In genomic region chr1:197915797-197916686, GRCh38 we compare ENCODE assay signal across 8 cellular contexts. TPM values are rescaled to one million over a fixed set of nuclear protein-coding genes. Genes with fewer than 3 reads are reported as not detected.
DNase-seq lines count a peak whose midpoint lies in the region; TF ChIP-seq lines count a peak whose summit lies in the region.

No MANE protein-coding gene starts in this region.

- peak overlapping the region; percentile 56 for H3K4me2 ChIP-seq in DOHH2 (ENCODE audit: low read length)

- peak overlapping the region; percentile 72 for H3K4me3 Mint-ChIP-seq in mesothelial cell of epicardium

- no peaks in the 10 kb centered on the region for H3K9me3 ChIP-seq in DOHH2 (ENCODE audit: control insufficient read depth, insufficient read depth, low read length)
- no peaks in the 10 kb centered on the region for H3K9me3 ChIP-seq in SK-N-MC (ENCODE audit: low read depth, low read length)
- H3K9me3 ChIP-seq in ectodermal cell (ENCODE audit: control insufficient read depth, low read length), result no peaks in the 10 kb centered on the region

- H3K9me3 Mint-ChIP-seq in mesothelial cell of epicardium, result no peaks in the 10 kb centered on the region

- H3K9me2 ChIP-seq in DOHH2 (replicated peaks; ENCODE audit: control insufficient read depth, low read length), result no peaks in the 10 kb centered on the region

- peaks cover 91% of the 10 kb centered on the region for H3K27me3 ChIP-seq in DOHH2 (ENCODE audit: control insufficient read depth, low read length)
- H3K27me3 ChIP-seq in ectodermal cell (ENCODE audit: control insufficient read depth, insufficient read depth, low read length, poor library complexity, severe bottlenecking), result peaks cover 100% of the 10 kb centered on the region

- H3K4me3 ChIP-seq in DOHH2 (ENCODE audit: low read length) (peak overlapping the region; percentile 41), SK-N-MC (peak overlapping the region; percentile 93), ectodermal cell (ENCODE audit: insufficient read depth, low read depth, low read length) (peak overlapping the region; percentile 13)

- no peaks in the 10 kb centered on the region for H4K20me1 ChIP-seq in DOHH2 (ENCODE audit: control insufficient read depth, insufficient read depth, low read depth, low read length)

- H3K4me1 ChIP-seq in DOHH2 (ENCODE audit: control insufficient read depth, low read length), result peaks cover 33% of the 10 kb centered on the region
- peaks cover 27% of the 10 kb centered on the region for H3K4me1 ChIP-seq in ectodermal cell (ENCODE audit: control insufficient read depth, insufficient read depth, low read length)

- DNase-seq in LHCN-M2 (ENCODE audit: low read depth) (peak; percentile 73), SK-N-MC (ENCODE audit: low read depth, low spot score) (no peak), mesothelial cell of epicardium (ENCODE audit: low spot score in 2 of 2, unreplicated experiment in 2 of 2) (peak in 1 of 2 experiments; percentile 75), inferior parietal cortex (ENCODE audit: extremely low spot score) (no peak)
- DNase-seq in activated CD4-positive, alpha-beta T cell treated with anti-CD3 and anti-CD28 coated beads for 1 hour, result no peak
- DNase-seq in stimulated activated CD4-positive, alpha-beta T cell treated with anti-CD3 and anti-CD28 coated beads, Interleukin-1b, Interleukin-23, amount 100 ng/mL, for 48 hours, result no peak

- peak overlapping the region; percentile 9 for H3K27ac Mint-ChIP-seq in mesothelial cell of epicardium

- peaks cover 100% of the 10 kb centered on the region for H3K27me3 Mint-ChIP-seq in mesothelial cell of epicardium (ENCODE audit: low read depth)

- H3K36me3 Mint-ChIP-seq in mesothelial cell of epicardium, result peaks cover under 1% of the 10 kb centered on the region

- no peaks in the 10 kb centered on the region for H3F3A ChIP-seq in DOHH2 (ENCODE audit: control insufficient read depth, insufficient read depth)

- 1% methylated on average over 49 of the region's 49 CpGs for WGBS in ectodermal cell, 2 experiments

- no peaks in the 10 kb centered on the region for H3K79me2 ChIP-seq in DOHH2 (ENCODE audit: control insufficient read depth, low read length)

- peak overlapping the region; percentile 47 for H3K9ac ChIP-seq in SK-N-MC (ENCODE audit: insufficient read length)

- no peaks in the 10 kb centered on the region for H3K36me3 ChIP-seq in DOHH2 (ENCODE audit: control insufficient read depth, low read length)
- peaks cover 12% of the 10 kb centered on the region for H3K36me3 ChIP-seq in SK-N-MC (ENCODE audit: insufficient read depth, low read length)
- no peaks in the 10 kb centered on the region for H3K36me3 ChIP-seq in ectodermal cell (ENCODE audit: control insufficient read depth, insufficient read depth, low read length)

- H3K27ac ChIP-seq in DOHH2 (ENCODE audit: low read depth, low read length) (no peak overlapping the region), SK-N-MC (no peak overlapping the region), ectodermal cell (ENCODE audit: insufficient read depth, low read depth, low read length, poor library complexity, severe bottlenecking) (no peak overlapping the region)

- TF ChIP-seq CTCF in DOHH2 (IDR thresholded peaks at IDR 0.05; ENCODE audit: low read depth, low read length, poor library complexity, severe bottlenecking), result peak; percentile 40
- TF ChIP-seq CTCF in mesothelial cell of epicardium (IDR thresholded peaks at IDR 0.05; ENCODE audit: unreplicated experiment), result peak; percentile 36

- peaks cover 71% of the 10 kb centered on the region for H3K4me1 Mint-ChIP-seq in mesothelial cell of epicardium

RNA-seq across cellular contexts. Expression of gene LHX9, which starts 1.1 kb away (rescaled TPM):
- 0.13 TPM in 1 of 2 replicates, not detected in the other for total RNA-seq in LHCN-M2 (2014; rRNA removed)
- polyA plus RNA-seq in LHCN-M2 (2012), result 0.19 TPM
- polyA plus RNA-seq in ectodermal cell (2013, experiment 1 of 4), result 0.09 TPM
- 0.07 TPM for polyA plus RNA-seq in ectodermal cell (2013, experiment 2 of 4)
- polyA plus RNA-seq in ectodermal cell (2013, experiment 3 of 4), result 0.32 TPM
- 0.24 TPM for polyA plus RNA-seq in ectodermal cell (2013, experiment 4 of 4)
- 5.8 to 6.8 TPM (median 6.2 TPM) in 3 replicates for total RNA-seq in mesothelial cell of epicardium

RNA-seq across cellular contexts. Expression of gene C1orf53, which starts 13.6 kb away (rescaled TPM):
- total RNA-seq in LHCN-M2 (2014; rRNA removed) (11.1 and 12.7 TPM in 2 replicates), mesothelial cell of epicardium (3.8 to 4.6 TPM (median 4.3 TPM) in 3 replicates)
- 10.4 TPM for polyA plus RNA-seq in LHCN-M2 (2012)
- polyA plus RNA-seq in ectodermal cell (2013, experiment 1 of 4), result 8.6 TPM
- polyA plus RNA-seq in ectodermal cell (2013, experiment 2 of 4), result 5.8 TPM
- polyA plus RNA-seq in ectodermal cell (2013, experiment 3 of 4), result 6.2 TPM
- polyA plus RNA-seq in ectodermal cell (2013, experiment 4 of 4), result 6.7 TPM

Comparison
In these comparisons a context has a peak if more than half of its experiments do, and no peak if none do; other contexts are left out.
1. H3K4me3 ChIP-seq: peak in every context shown above with its lines; median percentile 93 in SK-N-MC; 41 in DOHH2; 13 in ectodermal cell.